Comparison of ENCODE assay signal across 1 cellular context in genomic region chr20:51223163-51223562, GRCh38.
TF ChIP-seq lines count a peak whose summit lies in the region.

No MANE protein-coding gene starts in this region.

TF ChIP-seq in neural cell, 6 proteins besides CTCF, POLR2A, EP300 and RAD21 (continued from another document):
- TF ChIP-seq, protein P1, sequence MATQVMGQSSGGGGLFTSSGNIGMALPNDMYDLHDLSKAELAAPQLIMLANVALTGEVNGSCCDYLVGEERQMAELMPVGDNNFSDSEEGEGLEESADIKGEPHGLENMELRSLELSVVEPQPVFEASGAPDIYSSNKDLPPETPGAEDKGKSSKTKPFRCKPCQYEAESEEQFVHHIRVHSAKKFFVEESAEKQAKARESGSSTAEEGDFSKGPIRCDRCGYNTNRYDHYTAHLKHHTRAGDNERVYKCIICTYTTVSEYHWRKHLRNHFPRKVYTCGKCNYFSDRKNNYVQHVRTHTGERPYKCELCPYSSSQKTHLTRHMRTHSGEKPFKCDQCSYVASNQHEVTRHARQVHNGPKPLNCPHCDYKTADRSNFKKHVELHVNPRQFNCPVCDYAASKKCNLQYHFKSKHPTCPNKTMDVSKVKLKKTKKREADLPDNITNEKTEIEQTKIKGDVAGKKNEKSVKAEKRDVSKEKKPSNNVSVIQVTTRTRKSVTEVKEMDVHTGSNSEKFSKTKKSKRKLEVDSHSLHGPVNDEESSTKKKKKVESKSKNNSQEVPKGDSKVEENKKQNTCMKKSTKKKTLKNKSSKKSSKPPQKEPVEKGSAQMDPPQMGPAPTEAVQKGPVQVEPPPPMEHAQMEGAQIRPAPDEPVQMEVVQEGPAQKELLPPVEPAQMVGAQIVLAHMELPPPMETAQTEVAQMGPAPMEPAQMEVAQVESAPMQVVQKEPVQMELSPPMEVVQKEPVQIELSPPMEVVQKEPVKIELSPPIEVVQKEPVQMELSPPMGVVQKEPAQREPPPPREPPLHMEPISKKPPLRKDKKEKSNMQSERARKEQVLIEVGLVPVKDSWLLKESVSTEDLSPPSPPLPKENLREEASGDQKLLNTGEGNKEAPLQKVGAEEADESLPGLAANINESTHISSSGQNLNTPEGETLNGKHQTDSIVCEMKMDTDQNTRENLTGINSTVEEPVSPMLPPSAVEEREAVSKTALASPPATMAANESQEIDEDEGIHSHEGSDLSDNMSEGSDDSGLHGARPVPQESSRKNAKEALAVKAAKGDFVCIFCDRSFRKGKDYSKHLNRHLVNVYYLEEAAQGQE (IDR thresholded peaks at IDR 0.05; ENCODE audit: borderline replicate concordance): no peak
- TF ChIP-seq MXI1 (conservative IDR thresholded peaks at IDR 0.05; ENCODE audit: poor library complexity, severe bottlenecking) (no peak), TAF1 (IDR thresholded peaks at IDR 0.05; ENCODE audit: low read depth) (no peak), EZH2 (IDR thresholded peaks at IDR 0.05; ENCODE audit: borderline replicate concordance, insufficient read depth, low read length, poor library complexity, severe bottlenecking) (no peak)
